9 cellular contexts compared by ENCODE assay signal in genomic region chr6:140857734-140858380, GRCh38.
A peak's percentile ranks its signal among the peaks of the same experiment; 100 is the strongest.
DNase-seq lines count a peak whose midpoint lies in the region; ATAC-seq and TF ChIP-seq lines count a peak whose summit lies in the region.
"Had no signal": no experiment of that assay in that cellular context is flagged by ENCODE, and none has a peak within 500 bp of the region (broad histone marks: within the 10 kb centered on the region; RNA-seq: fewer than 3 reads in every experiment).

No MANE protein-coding gene starts in this region.

- no peaks in the 10 kb centered on the region for H3K27me3 ChIP-seq in adipocyte (replicated peaks; ENCODE audit: control insufficient read depth, insufficient read depth, low read length)
- H3K27me3 ChIP-seq in thoracic aorta (replicated peaks; ENCODE audit: insufficient read depth): no peaks in the 10 kb centered on the region
- no peaks in the 10 kb centered on the region for H3K27me3 ChIP-seq in BE2C

- peak overlapping the region in 1 of 2 donors; percentile 18 for H3K27ac ChIP-seq in thoracic aorta
- H3K27ac ChIP-seq: 22Rv1 had no signal

- no peak overlapping the region for H3K4me3 ChIP-seq in adipocyte (ENCODE audit: low read length)
- no peak overlapping the region for H3K4me3 ChIP-seq in thoracic aorta
- no peak overlapping the region for H3K4me3 ChIP-seq in BE2C (ENCODE audit: low read depth, low read length)

- ATAC-seq in thoracic aorta (ENCODE audit: insufficient number of reproducible peaks, low FRiP score, low read depth) (peak; percentile 69), HG03196 (IDR thresholded peaks at IDR 0.05; ENCODE audit: unreplicated experiment) (no peak)

- H3K4me1 ChIP-seq in adipocyte (ENCODE audit: control insufficient read depth, insufficient read depth, low read length) (peaks cover 41% of the 10 kb centered on the region), thoracic aorta (ENCODE audit: control insufficient read depth in 1 of 2, low read depth in 2 of 2) (peaks cover 20 to 27% of the 10 kb centered on the region in 2 donors), BE2C (no peaks in the 10 kb centered on the region)

- no peak for TF ChIP-seq CTCF in thoracic aorta (IDR thresholded peaks at IDR 0.05)
- no peak for TF ChIP-seq CTCF in BE2C (IDR thresholded peaks at IDR 0.05; ENCODE audit: low read depth, low read length)

- H3K36me3 ChIP-seq in adipocyte (ENCODE audit: control insufficient read depth, insufficient read depth, low read length, severe bottlenecking): no peaks in the 10 kb centered on the region
- H3K36me3 ChIP-seq in thoracic aorta: no peaks in the 10 kb centered on the region
- no peaks in the 10 kb centered on the region for H3K36me3 ChIP-seq in BE2C

- H3K9me3 ChIP-seq in adipocyte (ENCODE audit: control insufficient read depth, low read length) (no peaks in the 10 kb centered on the region), thoracic aorta (no peaks in the 10 kb centered on the region), BE2C (no peaks in the 10 kb centered on the region)

- peak; percentile 28 for DNase-seq in DMS 273 (lab: John Stamatoyannopoulos, UW; ENCODE audit: unreplicated experiment)
- DNase-seq in DMS 273 treated with DMSO at 0.1 percent for 48 hours (lab: John Stamatoyannopoulos, UW): no peak
- peak; percentile 94 for DNase-seq in adipocyte (ENCODE audit: low read depth)
- peak; percentile 64 for DNase-seq in hepatic stellate cell (ENCODE audit: low spot score)
- DNase-seq in thoracic aorta (ENCODE audit: low spot score): no peak
- DNase-seq in UCSD-AML1 (lab: John Stamatoyannopoulos, UW; ENCODE audit: unreplicated experiment): no peak
- no peak for DNase-seq in BE2C

- peak overlapping the region; percentile 88 for H3K9ac ChIP-seq in adipocyte (ENCODE audit: low read length)

Comparison
In these comparisons a context has a peak if more than half of its experiments do, and no peak if none do; other contexts are left out.
1. DNase-seq: peak in DMS 273 (single experiment), adipocyte (single experiment) and hepatic stellate cell (single experiment); none in DMS 273 treated with DMSO at 0.1 percent for 48 hours (single experiment), thoracic aorta (single experiment), UCSD-AML1 (single experiment) and BE2C (single experiment).